In genomic region chr2:78420132-78420531, GRCh38 we compare ENCODE assay signal across 27 cellular contexts.
"Had no signal": no experiment of that assay in that cellular context is flagged by ENCODE, and none has a peak within 500 bp of the region (broad histone marks: within the 10 kb centered on the region; RNA-seq: fewer than 3 reads in every experiment).

No MANE protein-coding gene starts in this region.

- H3K9me3 ChIP-seq: stomach, testis, thoracic aorta, thyroid gland, tibial artery, tibial nerve, transverse colon, upper lobe of left lung, upper lobe of right lung, uterus, vagina had no signal

- FAIRE-seq: urothelium cell line had no signal

- ATAC-seq: stimulated activated effector memory CD8-positive, alpha-beta T cell treated with anti-CD3 and anti-CD28 coated beads, Interleukin-12 subunit alpha, Interleukin-12 subunit beta, amount 100 ng/mL, for 72 hours; stimulated activated memory B cell treated with anti-CD40 and anti-IgM and Interleukin-4, amounts not matched to agents 10 μg/mL and 1 μg/mL and 100 μg/mL, for 72 hours; stimulated activated naive B cell treated with anti-CD40 and anti-IgM and Interleukin-4, amounts not matched to agents 10 μg/mL and 1 μg/mL and 100 μg/mL, for 72 hours; stimulated activated naive CD8-positive, alpha-beta T cell treated with anti-CD3 and anti-CD28 coated beads, Interleukin-15, amount 100 ng/mL, for 72 hours; stimulated activated naive CD8-positive, alpha-beta T cell treated with anti-CD3 and anti-CD28 coated beads, Interleukin-15, Interleukin-2, amounts not matched to agents 100 U/mL and 50 U/mL, for 24 hours; upper lobe of right lung had no signal

- H3K36me3 ChIP-seq: stomach, suprapubic skin, thoracic aorta, thyroid gland, tibial artery, tibial nerve, transverse colon, upper lobe of left lung, upper lobe of right lung, uterus, vagina had no signal

- H3K4me3 ChIP-seq: stomach, suprapubic skin, testis, thoracic aorta, thyroid gland, tibial artery, tibial nerve, transverse colon, upper lobe of left lung, upper lobe of right lung, uterus, vagina had no signal

- H3K27ac ChIP-seq: stomach, suprapubic skin, testis, thoracic aorta, thyroid gland, tibial artery, tibial nerve, transverse colon, upper lobe of left lung, upper lobe of right lung, uterus, vagina had no signal

- H3K4me1 ChIP-seq: stomach, suprapubic skin, testis, thyroid gland, tibial artery, tibial nerve, transverse colon, upper lobe of left lung, upper lobe of right lung, uterus, vagina had no signal

- DNase-seq: stimulated activated CD4-positive, alpha-beta T cell treated with anti-CD3 and anti-CD28 coated beads, Interleukin-2, amount 100 ng/mL, for 48 hours; stimulated activated CD4-positive, alpha-beta T cell treated with anti-CD3 and anti-CD28 coated beads, Interleukin-4, amount 100 ng/mL, for 1 hour; stimulated activated CD4-positive, alpha-beta T cell treated with anti-CD3 and anti-CD28 coated beads, Interleukin-4, amount 100 ng/mL, for 24 hours; stimulated activated CD4-positive, alpha-beta T cell treated with anti-CD3 and anti-CD28 coated beads, Interleukin-4, amount 100 ng/mL, for 4 hours; stimulated activated CD8-positive, alpha-beta memory T cell treated with anti-CD3 and anti-CD28 coated beads, Interleukin-4, amount 100 ng/mL, for 48 hours; stimulated activated naive B cell treated with anti-CD40 and anti-IgM and Interleukin-4, amounts not matched to agents 10 μg/mL and 1 μg/mL and 100 μg/mL, for 72 hours; stimulated activated naive CD4-positive, alpha-beta T cell; stimulated activated naive CD4-positive, alpha-beta T cell treated with Interleukin-2 at 50 U/mL for 16 hours; stimulated activated naive CD8-positive, alpha-beta T cell treated with anti-CD3 and anti-CD28 coated beads, Interleukin-15, amount 100 ng/mL, for 72 hours; stimulated activated naive CD8-positive, alpha-beta T cell treated with anti-CD3 and anti-CD28 coated beads, Interleukin-15, Interleukin-2, amounts not matched to agents 100 U/mL and 50 U/mL, for 24 hours; stomach; substantia nigra; testis; thyroid gland; tibial artery; transverse colon; trophoblast cell; upper lobe of left lung; upper lobe of right lung; uterus had no signal

- H3K27me3 ChIP-seq: stomach, suprapubic skin, testis, thyroid gland, tibial artery, tibial nerve, transverse colon, upper lobe of left lung, upper lobe of right lung, uterus, vagina had no signal
